Comparison of ENCODE assay signal across 28 cellular contexts in the genomic region with DNA sequence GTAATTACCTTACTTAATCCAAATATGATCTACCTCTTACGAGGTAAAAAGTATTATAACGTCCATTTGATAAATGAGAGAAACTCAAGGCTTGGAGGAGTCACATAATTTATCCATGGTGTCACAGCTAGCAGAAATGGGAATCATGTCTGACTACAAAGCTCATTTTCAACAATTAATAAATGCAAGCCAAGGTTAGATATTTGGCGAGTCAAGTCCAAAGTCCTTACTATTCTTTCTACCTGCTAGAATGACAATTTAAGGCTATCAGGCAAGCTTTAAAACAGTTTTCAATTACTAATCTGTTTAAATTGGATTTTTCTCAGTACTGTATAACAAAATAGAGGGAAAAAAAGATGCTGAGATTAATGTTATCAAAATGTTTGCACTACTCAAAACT.
"Had no signal": no experiment of that assay in that cellular context is flagged by ENCODE, and none has a peak within 500 bp of the region (broad histone marks: within the 10 kb centered on the region; RNA-seq: fewer than 3 reads in every experiment).

No MANE protein-coding gene starts in this region.

- H3K27me3 ChIP-seq: esophagus muscularis mucosa, foreskin keratinocyte, gastroesophageal sphincter, heart left ventricle, neutrophil, right atrium auricular region, sigmoid colon, spleen, testis, tibial artery had no signal

- H3K9ac ChIP-seq: parathyroid adenoma had no signal

- H2AFZ ChIP-seq: parathyroid adenoma had no signal

- H3K36me3 ChIP-seq: esophagus muscularis mucosa, gastroesophageal sphincter, heart left ventricle, neutrophil, prostate gland, right atrium auricular region, sigmoid colon, tibial artery had no signal

- DNase-seq: dermis blood vessel endothelial cell; effector memory CD4-positive, alpha-beta T cell; foreskin keratinocyte; heart left ventricle; hippocampal formation; islet precursor cell; kidney glomerular epithelial cell; left colon; left ventricle myocardium superior; mucosa of descending colon; naive B cell; sigmoid colon; spleen; stimulated activated CD4-positive, alpha-beta T cell treated with anti-CD3 and anti-CD28 coated beads, Interleukin-4, amount 100 ng/mL, for 4 hours; stimulated activated naive CD8-positive, alpha-beta T cell treated with anti-CD3 and anti-CD28 coated beads, Interleukin-15, Interleukin-2, amounts not matched to agents 100 U/mL and 50 U/mL, for 24 hours; substantia nigra; testis; tibial artery had no signal

- H3K4me3 ChIP-seq: coronary artery, esophagus muscularis mucosa, gastroesophageal sphincter, heart left ventricle, lung, mucosa of descending colon, prostate gland, right atrium auricular region, sigmoid colon, spleen, testis, tibial artery had no signal

- H3K27ac ChIP-seq: coronary artery, esophagus muscularis mucosa, foreskin keratinocyte, gastroesophageal sphincter, heart left ventricle, neutrophil, parathyroid adenoma, prostate gland, right atrium auricular region, sigmoid colon, spleen, testis, tibial artery had no signal

- ATAC-seq: foreskin keratinocyte; gastroesophageal sphincter; heart left ventricle; left colon; left ventricle myocardium superior; mucosa of descending colon; natural killer cell treated with Interleukin-12 subunit alpha and Interleukin-12 subunit beta and Interleukin-15 and Interleukin-18, amount 100 ng/mL, for 72 hours; stimulated activated memory B cell treated with anti-CD40 and anti-IgM and Interleukin-4, amounts not matched to agents 10 μg/mL and 1 μg/mL and 100 μg/mL, for 72 hours; stimulated activated naive CD8-positive, alpha-beta T cell treated with anti-CD3 and anti-CD28 coated beads, Interleukin-15, Interleukin-2, amounts not matched to agents 100 U/mL and 50 U/mL, for 24 hours had no signal

- H3K4me1 ChIP-seq: parathyroid adenoma, prostate gland, tibial artery had no signal

- H3K9me3 ChIP-seq: esophagus muscularis mucosa, gastroesophageal sphincter, mucosa of descending colon, neutrophil, prostate gland, right atrium auricular region, sigmoid colon, spleen, testis, tibial artery had no signal
